ENCODE assay signal across 18 cellular contexts in genomic region chr9:34558341-34558740, GRCh38. TPM values are rescaled to one million over a fixed set of nuclear protein-coding genes. Genes with fewer than 3 reads are reported as not detected.
DNase-seq lines count a peak whose midpoint lies in the region; ATAC-seq and TF ChIP-seq lines count a peak whose summit lies in the region.
"Had no signal": no experiment of that assay in that cellular context is flagged by ENCODE, and none has a peak within 500 bp of the region (broad histone marks: within the 10 kb centered on the region; RNA-seq: fewer than 3 reads in every experiment).

No MANE protein-coding gene starts in this region.

- H3K4me3 ChIP-seq in SJCRH30, result no peak overlapping the region
- peak overlapping the region; percentile 25 to 61 (median 53) for H3K4me3 ChIP-seq in skeletal muscle tissue (ENCODE audit: low read length in 3 of 3)
- H3K4me3 ChIP-seq in colonic mucosa, result no peak overlapping the region
- H3K4me3 ChIP-seq: A549 had no signal

- H3K9me3 Mint-ChIP-seq in chondrocyte (ENCODE audit: low read depth) (peaks cover 3% of the 10 kb centered on the region), nephron progenitor cell (no peaks in the 10 kb centered on the region)
- H3K9me3 Mint-ChIP-seq in activated CD4-positive, alpha-beta T cell treated with anti-CD3 and anti-CD28 coated beads for 36 hours (ENCODE audit: low read depth), result no peaks in the 10 kb centered on the region

- H3K9me3 ChIP-seq in SJCRH30 (replicated peaks) (no peaks in the 10 kb centered on the region), skeletal muscle tissue (ENCODE audit: control insufficient read depth in 3 of 3, low read length in 3 of 3) (no peaks in the 10 kb centered on the region), colonic mucosa (no peaks in the 10 kb centered on the region)
- H3K9me3 ChIP-seq: A549 had no signal

- intact Hi-C loops in activated CD4-positive, alpha-beta T cell treated with anti-CD3 and anti-CD28 coated beads for 36 hours (cut with DNase I, micrococcal nuclease), result no loop called here
- intact Hi-C loops in colonic mucosa (cut with DNase I), result no loop called here

- H3K27me3 ChIP-seq in SJCRH30 (no peaks in the 10 kb centered on the region), skeletal muscle tissue (ENCODE audit: control insufficient read depth in 3 of 3, insufficient read depth in 3 of 3, low read length in 3 of 3) (peaks cover 0 to 4% (median 2%) of the 10 kb centered on the region in 3 donors), colonic mucosa (peaks cover 12% of the 10 kb centered on the region)

- H3K4me3 Mint-ChIP-seq in chondrocyte (ENCODE audit: unreplicated experiment) (no peak overlapping the region), nephron progenitor cell (peak overlapping the region; percentile 59)
- no peak overlapping the region for H3K4me3 Mint-ChIP-seq in activated CD4-positive, alpha-beta T cell treated with anti-CD3 and anti-CD28 coated beads for 36 hours
- H3K4me3 Mint-ChIP-seq: B cell had no signal

- H3K27ac ChIP-seq in SJCRH30 (peak overlapping the region; percentile 70), skeletal muscle tissue (ENCODE audit: low read depth, low read length) (peak overlapping the region; percentile 88), colonic mucosa (no peak overlapping the region)
- H3K27ac ChIP-seq: A549 had no signal

- H3K27ac Mint-ChIP-seq in chondrocyte (ENCODE audit: unreplicated experiment) (no peak overlapping the region), nephron progenitor cell (peak overlapping the region; percentile 94)
- H3K27ac Mint-ChIP-seq in activated CD4-positive, alpha-beta T cell treated with anti-CD3 and anti-CD28 coated beads for 36 hours, result no peak overlapping the region
- H3K27ac Mint-ChIP-seq: B cell, CD14-positive monocyte had no signal

- no peak for ATAC-seq in activated CD4-positive, alpha-beta T cell treated with anti-CD3 and anti-CD28 coated beads for 36 hours
- ATAC-seq: A549 had no signal

- peak overlapping the region in 2 of 3 donors; percentile 45 to 57 for H3K9ac ChIP-seq in skeletal muscle tissue (ENCODE audit: low read depth in 1 of 3, low read length in 3 of 3)
- no peak overlapping the region for H3K9ac ChIP-seq in colonic mucosa (ENCODE audit: low read depth in 2 of 2, low read length in 2 of 2)

- POLR2A ChIA-PET in activated CD4-positive, alpha-beta T cell treated with anti-CD3 and anti-CD28 coated beads for 36 hours (lab: Charles Lee), result no interaction called here

- CTCF ChIA-PET in activated CD4-positive, alpha-beta T cell treated with anti-CD3 and anti-CD28 coated beads for 36 hours (lab: Charles Lee), result interaction anchor here (1.0 kb wide), 1 partner anchor 154 kb away, joined by 3 read pairs; no protein-coding TSS in a partner anchor

- TF ChIP-seq CTCF in chondrocyte (IDR thresholded peaks at IDR 0.05), result no peak
- TF ChIP-seq CTCF in nephron progenitor cell (IDR thresholded peaks at IDR 0.05), result no peak
- TF ChIP-seq CTCF in colonic mucosa (IDR thresholded peaks at IDR 0.05), result no peak

- peaks cover 9% of the 10 kb centered on the region for H3K27me3 Mint-ChIP-seq in chondrocyte (ENCODE audit: low read depth)
- H3K27me3 Mint-ChIP-seq in nephron progenitor cell (ENCODE audit: low read depth, poor library complexity), result no peaks in the 10 kb centered on the region
- H3K27me3 Mint-ChIP-seq in activated CD4-positive, alpha-beta T cell treated with anti-CD3 and anti-CD28 coated beads for 36 hours, result peaks cover 17% of the 10 kb centered on the region

- DNase-seq in SJCRH30 (peak; percentile 21 to 53), chondrocyte (ENCODE audit: low spot score) (peak; percentile 41), nephron progenitor cell (no peak), T-helper 2 cell (no peak), colonic mucosa (no peak)
- no peak for DNase-seq in activated CD4-positive, alpha-beta T cell treated with anti-CD3 and anti-CD28 coated beads for 36 hours
- DNase-seq: EL; IMR-90; MV-4-11; NCI-H1105 treated with DMSO at 0.1 percent for 48 hours; NCI-H187; NCI-H2107; NCI-H446 treated with DMSO at 0.1 percent for 48 hours; NK-92 treated with Interleukin-12 subunit alpha and Interleukin-12 subunit beta, amount 100 ng/mL, for 24 hours had no signal

- H3K36me3 ChIP-seq in SJCRH30 (no peaks in the 10 kb centered on the region), skeletal muscle tissue (ENCODE audit: control insufficient read depth in 3 of 3, insufficient read depth in 3 of 3, low read length in 3 of 3) (peaks cover 0 to 8% (median 5%) of the 10 kb centered on the region in 3 donors), colonic mucosa (no peaks in the 10 kb centered on the region)

- H3K4me1 ChIP-seq in SJCRH30, result peaks cover 51% of the 10 kb centered on the region
- peaks cover 54 to 67% (median 67%) of the 10 kb centered on the region in 3 donors for H3K4me1 ChIP-seq in skeletal muscle tissue (ENCODE audit: control insufficient read depth in 3 of 3, insufficient read depth in 3 of 3, low read length in 3 of 3)
- H3K4me1 ChIP-seq in colonic mucosa, result peaks cover 4% of the 10 kb centered on the region

- H3K36me3 Mint-ChIP-seq in chondrocyte (ENCODE audit: low read depth) (peaks cover 3% of the 10 kb centered on the region), nephron progenitor cell (ENCODE audit: low read depth) (peaks cover 31% of the 10 kb centered on the region)
- no peaks in the 10 kb centered on the region for H3K36me3 Mint-ChIP-seq in activated CD4-positive, alpha-beta T cell treated with anti-CD3 and anti-CD28 coated beads for 36 hours (ENCODE audit: low read depth)
- H3K36me3 Mint-ChIP-seq: CD14-positive monocyte had no signal

- H3K4me1 Mint-ChIP-seq in chondrocyte (ENCODE audit: low read depth) (peaks cover 31% of the 10 kb centered on the region), nephron progenitor cell (peaks cover 97% of the 10 kb centered on the region)
- no peaks in the 10 kb centered on the region for H3K4me1 Mint-ChIP-seq in activated CD4-positive, alpha-beta T cell treated with anti-CD3 and anti-CD28 coated beads for 36 hours
- H3K4me1 Mint-ChIP-seq: B cell, CD14-positive monocyte had no signal

RNA-seq across cellular contexts. Expression of gene CNTFR, which starts 31.2 kb away (rescaled TPM):
- 0.20 and 0.24 TPM in 2 replicates for total RNA-seq in SJCRH30 (2014; rRNA removed; shearing (Covaris generic))
- 0.12 TPM in 1 of 3 replicates, not detected in the others for total RNA-seq in chondrocyte
- total RNA-seq in skeletal muscle tissue, result 3.1 TPM
- not detected for total RNA-seq in activated CD4-positive, alpha-beta T cell treated with anti-CD3 and anti-CD28 coated beads for 36 hours
- 1 to 10 TPM; 1.8 to 1.9 TPM for total RNA-seq in colonic mucosa
- total RNA-seq: B cell, IMR-90 had no signal

RNA-seq across cellular contexts. Expression of gene ENHO, which starts 35.6 kb away (rescaled TPM):
- total RNA-seq in SJCRH30 (2014; rRNA removed; shearing (Covaris generic)), result 0.25 TPM in 1 of 2 replicates, not detected in the other
- total RNA-seq in chondrocyte (0.97 to 1.6 TPM (median 1.3 TPM) in 3 replicates), skeletal muscle tissue (4.2 TPM), colonic mucosa (1 to 10 TPM; 1.2 to 1.3 TPM)
- total RNA-seq in activated CD4-positive, alpha-beta T cell treated with anti-CD3 and anti-CD28 coated beads for 36 hours, result not detected
- total RNA-seq: B cell, IMR-90 had no signal

RNA-seq across cellular contexts. Expression of gene RPP25L, which starts 53.6 kb away (rescaled TPM):
- 13.0 and 19.0 TPM in 2 replicates for total RNA-seq in SJCRH30 (2014; rRNA removed; shearing (Covaris generic))
- total RNA-seq in chondrocyte (10.6 to 11.0 TPM (median 10.9 TPM) in 3 replicates), skeletal muscle tissue (25.6 TPM), colonic mucosa (10 to 100 TPM; 37.0 to 54.4 TPM)
- 10 to 100 TPM; 29.3 to 35.2 TPM for total RNA-seq in activated CD4-positive, alpha-beta T cell treated with anti-CD3 and anti-CD28 coated beads for 36 hours

Comparison
In these comparisons a context has a peak if more than half of its experiments do, and no peak if none do; other contexts are left out.
1. DNase-seq: peak in SJCRH30 (2 of 2) and chondrocyte (single experiment); none in nephron progenitor cell (single experiment), activated CD4-positive, alpha-beta T cell treated with anti-CD3 and anti-CD28 coated beads for 36 hours (single experiment), T-helper 2 cell (0 of 5) and colonic mucosa (single experiment).
2. H3K4me3 ChIP-seq: peak in skeletal muscle tissue (3 of 3); none in SJCRH30 (single experiment) and colonic mucosa (single experiment).
3. H3K9ac ChIP-seq: peak in skeletal muscle tissue (2 of 3); none in colonic mucosa (0 of 2).